Comparison of ENCODE assay signal across 8 cellular contexts in genomic region chr17:752002-752619, GRCh38. TPM values are rescaled to one million over a fixed set of nuclear protein-coding genes. Genes with fewer than 3 reads are reported as not detected.
DNase-seq lines count a peak whose midpoint lies in the region; ATAC-seq and TF ChIP-seq lines count a peak whose summit lies in the region.

Gene GEMIN4 (minus strand): TSS chr17:752264. CDS start chr17:752142, 122 bp downstream.

- TF ChIP-seq CTCF in Calu3 (IDR thresholded peaks at IDR 0.05; ENCODE audit: unreplicated experiment), result peak; percentile 84

- peak within 1 kb of the TSS; percentile 94 for H3K4me3 Mint-ChIP-seq in Calu3 (ENCODE audit: low read depth, unreplicated experiment)

- peaks cover 33% of the 10 kb centered on the region for H3K36me3 ChIP-seq in NT2/D1 (ENCODE audit: insufficient read depth, insufficient read length, low read length)

- H3K4me3 ChIP-seq in NT2/D1 (ENCODE audit: insufficient read length, low read depth), result peak within 1 kb of the TSS; percentile 83

- no peaks in the 10 kb centered on the region for H3K27me3 ChIP-seq in NT2/D1 (ENCODE audit: insufficient read depth, insufficient read length)

- CTCF ChIA-PET in Calu3 (lab: Charles Lee), result interaction anchor here (0.6 to 1.0 kb wide), 2 partner anchors 37 to 245 kb away, joined by 3 to 4 read pairs; partner anchors contain the start of gene TIMM22

- peak within 1 kb of the TSS; percentile 60 for H3K27ac Mint-ChIP-seq in Calu3 (ENCODE audit: unreplicated experiment)

- H3K9me3 Mint-ChIP-seq in Calu3 (ENCODE audit: low read depth, unreplicated experiment), result no peaks in the 10 kb centered on the region

- H3K27me3 Mint-ChIP-seq in Calu3 (ENCODE audit: unreplicated experiment), result no peaks in the 10 kb centered on the region

- BruUV-seq in Calu3 (replicated peaks; lab: Mats Ljungman, UMichigan), result no TSS peak

- ATAC-seq in GM19468 (IDR thresholded peaks at IDR 0.05; ENCODE audit: extremely low read depth, unreplicated experiment), result peak; percentile 66

- peaks cover 2% of the 10 kb centered on the region for H3K4me1 ChIP-seq in NT2/D1 (ENCODE audit: insufficient read depth, insufficient read length)

- intact Hi-C loops in Calu3 (cut with micrococcal nuclease; ENCODE audit: unreplicated experiment), result no loop called here

- H3K9me3 ChIP-seq in NT2/D1 (ENCODE audit: insufficient read depth, low read length), result peaks cover 16% of the 10 kb centered on the region; the same call in 1 of the 2 replicates

- H3K4me1 Mint-ChIP-seq in Calu3 (ENCODE audit: low read depth, unreplicated experiment), result peaks cover 24% of the 10 kb centered on the region

- peak within 1 kb of the TSS; percentile 89 for H3K9ac ChIP-seq in NT2/D1 (ENCODE audit: insufficient read length, low read depth)

- H3K36me3 Mint-ChIP-seq in Calu3 (ENCODE audit: insufficient read depth, unreplicated experiment), result peaks cover 36% of the 10 kb centered on the region

- DNase-seq in Calu3 (peak; percentile 93), HS-5 (ENCODE audit: low read depth) (peak; percentile 52), NT2/D1 (ENCODE audit: low read depth, low spot score) (peak; percentile 82), epidermal melanocyte (ENCODE audit: insufficient read length, low spot score) (peak; percentile 84), middle frontal gyrus (ENCODE audit: extremely low spot score, low spot score) (peak; percentile 76)
- DNase-seq in activated CD8-positive, alpha-beta memory T cell treated with anti-CD3 and anti-CD28 coated beads, Interleukin-2, amount 50 U/mL, for 48 hours, result peak; percentile 100
- DNase-seq in stimulated activated CD8-positive, alpha-beta memory T cell treated with anti-CD3 and anti-CD28 coated beads, Interleukin-2, amount 100 ng/mL, for 1 hour (ENCODE audit: low read depth in 2 of 2), result peak; percentile 95 to 96

RNA-seq across cellular contexts. Expression of gene GEMIN4, which starts in this region (rescaled TPM):
- total RNA-seq in Calu3 (2022), result 30.6 and 31.0 TPM in 2 replicates

Comparison
In these comparisons a context has a peak if more than half of its experiments do, and no peak if none do; other contexts are left out.
1. Peak in every context shown above with its lines: DNase-seq, ATAC-seq and H3K4me3 ChIP-seq.